In genomic region chr3:135678386-135678785, GRCh38 we compare ENCODE assay signal across 19 cellular contexts.
"Had no signal": no experiment of that assay in that cellular context is flagged by ENCODE, and none has a peak within 500 bp of the region (broad histone marks: within the 10 kb centered on the region; RNA-seq: fewer than 3 reads in every experiment).

No MANE protein-coding gene starts in this region.

- ATAC-seq: Panc1 had no signal

- H3K27ac ChIP-seq: RWPE1 had no signal

- H3K9ac ChIP-seq: SK-N-SH had no signal

- H3K4me2 ChIP-seq: SK-N-SH had no signal

- H3K9me3 ChIP-seq: SK-N-SH had no signal

- DNase-seq: KBM-7, MG63, NCI-H1092, NCI-H1105 treated with DMSO at 0.1 percent for 48 hours, NCI-H1417 treated with DMSO at 0.1 percent for 48 hours, NCI-H146, NCI-H1694 treated with DMSO at 0.1 percent for 48 hours, NCI-H1930, NCI-H2081, NCI-H2107, NCI-H2227 treated with DMSO at 0.1 percent for 48 hours, NCI-H524, NCI-H526 treated with DMSO at 0.1 percent for 48 hours, NCI-H774, SHP77, SK-N-SH, SW 1271 had no signal

- H3K9me2 ChIP-seq: SK-N-SH had no signal

- H3K27me3 ChIP-seq: MG63 had no signal

- H3K4me3 ChIP-seq: MG63 had no signal

- H3K36me3 ChIP-seq: MG63 had no signal
